In the genomic region with DNA sequence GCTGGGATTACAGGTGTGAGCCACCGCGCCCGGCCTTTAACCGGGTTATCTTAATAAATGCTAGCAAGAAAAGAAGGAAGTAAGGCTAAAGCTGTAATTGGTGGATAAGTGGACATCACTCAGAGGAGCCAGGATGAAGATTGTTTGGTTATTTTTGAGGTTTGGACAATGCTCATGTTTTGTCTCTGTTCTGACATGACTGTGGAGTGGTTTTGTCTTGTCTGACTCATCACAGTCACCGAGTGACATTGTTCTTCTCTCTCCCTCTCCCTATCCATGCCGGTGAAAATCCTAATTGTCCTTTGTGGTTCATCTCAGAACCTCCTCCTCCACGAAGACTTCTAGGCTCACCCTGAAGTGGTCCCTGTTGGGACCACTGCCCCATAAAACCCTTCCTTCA, we compare ENCODE assay signal across 17 cellular contexts. TPM values are rescaled to one million over a fixed set of nuclear protein-coding genes. Genes with fewer than 3 reads are reported as not detected.
"Had no signal": no experiment of that assay in that cellular context is flagged by ENCODE, and none has a peak within 500 bp of the region (broad histone marks: within the 10 kb centered on the region; RNA-seq: fewer than 3 reads in every experiment).

No MANE protein-coding gene starts in this region.

- H3K27ac ChIP-seq: breast epithelium, esophagus muscularis mucosa, suprapubic skin had no signal

- H3K27me3 ChIP-seq: suprapubic skin had no signal

- H3K9me3 ChIP-seq: suprapubic skin had no signal

- H3K4me1 ChIP-seq: breast epithelium, esophagus muscularis mucosa had no signal

- H3K4me2 ChIP-seq: smooth muscle cell had no signal

- H3K4me3 ChIP-seq: breast epithelium, esophagus muscularis mucosa, smooth muscle cell, suprapubic skin had no signal

- ATAC-seq: activated CD8-positive, alpha-beta memory T cell treated with anti-CD3 and anti-CD28 coated beads, Interleukin-2, amount 10 ng/mL, durations not matched to agents 7 days and 5 days; activated T-cell treated with anti-CD3 and anti-CD28 coated beads, Interleukin-2, amount 50 U/mL, for 4 hours; left lobe of liver; right cardiac atrium had no signal

- DNase-seq: activated CD4-positive, alpha-beta T cell treated with anti-CD3 and anti-CD28 coated beads, Interleukin-2, amount 50 U/mL, for 48 hours; activated CD4-positive, CD25-positive, alpha-beta regulatory T cell treated with anti-CD3 and anti-CD28 coated beads, Interleukin-2, amount 50 U/mL, for 72 hours; activated CD8-positive, alpha-beta memory T cell treated with anti-CD3 and anti-CD28 coated beads, Interleukin-2, amount 10 ng/mL, durations not matched to agents 7 days and 5 days; activated gamma-delta T cell; activated naive CD8-positive, alpha-beta T cell treated with anti-CD3 and anti-CD28 coated beads, Interleukin-2, amount 10 ng/mL, durations not matched to agents 7 days and 5 days; activated T-cell treated with anti-CD3 and anti-CD28 coated beads, Interleukin-2, amount 50 U/mL, for 4 hours; anterior cingulate cortex; occipital lobe; right cardiac atrium; stimulated activated naive CD4-positive, alpha-beta T cell treated with Interleukin-2 at 50 U/mL for 16 hours; T-helper 9 cell had no signal

- H3K36me3 ChIP-seq: breast epithelium, esophagus muscularis mucosa, suprapubic skin had no signal

- FAIRE-seq: endometrium had no signal

RNA-seq across cellular contexts. Expression of gene GRIN2A, which starts 23.5 kb away (rescaled TPM):
- total RNA-seq: activated CD8-positive, alpha-beta memory T cell treated with anti-CD3 and anti-CD28 coated beads, Interleukin-2, amount 10 ng/mL, durations not matched to agents 7 days and 5 days; activated naive CD8-positive, alpha-beta T cell treated with anti-CD3 and anti-CD28 coated beads, Interleukin-2, amount 10 ng/mL, durations not matched to agents 7 days and 5 days; activated T-cell treated with anti-CD3 and anti-CD28 coated beads, Interleukin-2, amount 50 U/mL, for 4 hours had no signal
